In the genomic region with DNA sequence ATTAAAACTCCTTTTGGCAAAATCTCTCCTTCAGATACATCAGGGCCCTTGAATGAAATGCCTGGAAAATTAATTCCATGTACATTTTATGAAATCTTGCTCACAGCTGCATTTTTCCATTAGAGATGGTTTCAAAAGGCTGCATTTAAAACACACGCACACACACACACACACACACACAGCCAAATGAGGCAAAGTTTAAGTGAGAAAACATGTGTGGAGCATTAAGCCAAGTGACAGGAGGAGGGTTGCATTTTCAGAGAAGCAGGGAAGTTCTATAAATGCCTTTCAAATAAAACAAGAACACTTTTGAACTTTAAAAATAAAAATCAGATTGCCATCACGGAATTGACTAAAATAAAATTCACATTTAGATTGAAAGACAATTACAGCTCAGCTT, we compare ENCODE assay signal across 14 cellular contexts.
DNase-seq lines count a peak whose midpoint lies in the region; ATAC-seq and TF ChIP-seq lines count a peak whose summit lies in the region.
"Had no signal": no experiment of that assay in that cellular context is flagged by ENCODE, and none has a peak within 500 bp of the region (broad histone marks: within the 10 kb centered on the region; RNA-seq: fewer than 3 reads in every experiment).

No MANE protein-coding gene starts in this region.

- H3K27ac Mint-ChIP-seq in osteocyte (ENCODE audit: unreplicated experiment): peak overlapping the region; percentile 86
- H3K27ac Mint-ChIP-seq: GM23338 had no signal

- peaks cover 21% of the 10 kb centered on the region for H3K36me3 Mint-ChIP-seq in osteocyte (ENCODE audit: unreplicated experiment)

- peak overlapping the region; percentile 68 for H3K9ac ChIP-seq in adipocyte (ENCODE audit: low read length)

- DNase-seq in EH (ENCODE audit: low read depth) (peak; percentile 40), adipocyte (ENCODE audit: low read depth) (peak; percentile 82), fibroblast of peridontal ligament (ENCODE audit: extremely low read depth) (peak; percentile 94), osteocyte (ENCODE audit: extremely low spot score, unreplicated experiment) (no peak), anterior cingulate cortex (lab: John Stamatoyannopoulos, UW) (no peak), NCI-H2107 (lab: John Stamatoyannopoulos, UW) (no peak), DMS53 treated with DMSO at 0.1 percent for 48 hours (lab: John Stamatoyannopoulos, UW; ENCODE audit: unreplicated experiment) (no peak)
- DNase-seq: Caco-2, KBM-7, NCI-H1105 treated with DMSO at 0.1 percent for 48 hours, NCI-H187, NCI-H510A treated with DMSO at 0.1 percent for 48 hours had no signal

- H3K4me1 ChIP-seq in adipocyte (ENCODE audit: control insufficient read depth, insufficient read depth, low read length): peaks cover 12% of the 10 kb centered on the region
- H3K4me1 ChIP-seq: Caco-2 had no signal

- no peaks in the 10 kb centered on the region for H3K36me3 ChIP-seq in adipocyte (ENCODE audit: control insufficient read depth, insufficient read depth, low read length, severe bottlenecking)

- H3K4me1 Mint-ChIP-seq in osteocyte (ENCODE audit: unreplicated experiment): peaks cover 21% of the 10 kb centered on the region
- H3K4me1 Mint-ChIP-seq: GM23338 had no signal

- H3K27me3 Mint-ChIP-seq in osteocyte (ENCODE audit: unreplicated experiment): no peaks in the 10 kb centered on the region

- peaks cover 15% of the 10 kb centered on the region for H3K9me3 Mint-ChIP-seq in osteocyte (ENCODE audit: unreplicated experiment)

- H3K27me3 ChIP-seq in adipocyte (replicated peaks; ENCODE audit: control insufficient read depth, insufficient read depth, low read length): no peaks in the 10 kb centered on the region

- ATAC-seq in HG03571 (IDR thresholded peaks at IDR 0.05; ENCODE audit: unreplicated experiment): no peak
- ATAC-seq: GM23338 had no signal

- TF ChIP-seq CTCF in osteocyte (IDR thresholded peaks at IDR 0.05): no peak

- peak overlapping the region; percentile 1 for H3K4me3 ChIP-seq in adipocyte (ENCODE audit: low read length)
- H3K4me3 ChIP-seq: GM23338 had no signal

- H3K4me3 Mint-ChIP-seq in osteocyte (ENCODE audit: unreplicated experiment): peak overlapping the region; percentile 0
- H3K4me3 Mint-ChIP-seq: GM23338 had no signal

- H3K9me3 ChIP-seq in adipocyte (ENCODE audit: control insufficient read depth, low read length): no peaks in the 10 kb centered on the region
- H3K9me3 ChIP-seq: Caco-2 had no signal

Comparison
In these comparisons a context has a peak if more than half of its experiments do, and no peak if none do; other contexts are left out.
1. DNase-seq: peak in EH (single experiment), adipocyte (single experiment) and fibroblast of peridontal ligament (single experiment); none in osteocyte (single experiment), anterior cingulate cortex (0 of 58), NCI-H2107 (single experiment) and DMS53 treated with DMSO at 0.1 percent for 48 hours (single experiment).